In the genomic region with DNA sequence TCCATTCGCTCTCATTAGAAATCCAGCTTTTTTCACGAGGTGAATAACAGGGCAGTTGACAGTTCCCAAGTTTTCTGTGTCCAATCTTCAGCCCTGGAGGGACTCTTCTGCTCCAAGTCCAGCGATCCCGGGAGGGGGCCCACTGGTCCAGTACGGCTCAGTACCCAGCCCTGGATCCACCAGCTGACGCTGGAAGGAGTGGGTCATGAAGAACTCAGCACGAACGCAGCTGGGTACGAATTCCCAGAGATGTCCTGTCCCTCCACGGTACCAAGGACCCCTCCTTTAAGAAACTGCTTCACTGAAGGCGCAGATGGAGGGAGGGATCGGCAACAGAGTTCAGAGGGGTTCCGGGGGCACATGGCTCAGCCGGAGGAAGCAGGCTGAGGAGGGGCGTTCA, we compare ENCODE assay signal across 9 cellular contexts. TPM values are rescaled to one million over a fixed set of nuclear protein-coding genes. Genes with fewer than 3 reads are reported as not detected.
DNase-seq lines count a peak whose midpoint lies in the region; ATAC-seq and TF ChIP-seq lines count a peak whose summit lies in the region.
"Had no signal": no experiment of that assay in that cellular context is flagged by ENCODE, and none has a peak within 500 bp of the region (broad histone marks: within the 10 kb centered on the region; RNA-seq: fewer than 3 reads in every experiment).

No MANE protein-coding gene starts in this region.

- no peak overlapping the region for H3K27ac Mint-ChIP-seq in IgD-negative memory B cell

- H3K4me3 ChIP-seq in choroid plexus epithelial cell (ENCODE audit: low read depth, low read length), result peak overlapping the region; percentile 79
- H3K4me3 ChIP-seq in muscle layer of colon (ENCODE audit: low read depth in 1 of 2, low read length in 2 of 2), result peak overlapping the region; percentile 76 to 99
- H3K4me3 ChIP-seq: HAP-1 had no signal

- no peaks in the 10 kb centered on the region for H3K9me3 ChIP-seq in muscle layer of colon (ENCODE audit: low read length)
- H3K9me3 ChIP-seq: HAP-1 had no signal

- no peaks in the 10 kb centered on the region for H3K36me3 ChIP-seq in muscle layer of colon (ENCODE audit: insufficient read depth, low read length)

- H3K4me3 Mint-ChIP-seq in IgD-negative memory B cell, result peak overlapping the region; percentile 91 to 100 (median 100)

- H3K4me1 ChIP-seq in muscle layer of colon (ENCODE audit: insufficient read depth, low read length), result peaks cover 24% of the 10 kb centered on the region
- H3K4me1 ChIP-seq: HAP-1 had no signal

- peak overlapping the region; percentile 87 for H3K9ac ChIP-seq in muscle layer of colon (ENCODE audit: low read length)

- ATAC-seq in GM21737 (IDR thresholded peaks at IDR 0.05; ENCODE audit: unreplicated experiment) (no peak), HG03095 (IDR thresholded peaks at IDR 0.05; ENCODE audit: unreplicated experiment) (no peak), HG03025 (IDR thresholded peaks at IDR 0.05; ENCODE audit: low FRiP score, unreplicated experiment) (no peak)

- H3K36me3 Mint-ChIP-seq in IgD-negative memory B cell, result no peaks in the 10 kb centered on the region

- DNase-seq in choroid plexus epithelial cell (ENCODE audit: low read depth) (no peak), hippocampal formation (lab: John Stamatoyannopoulos, UW) (no peak)

- no peaks in the 10 kb centered on the region for H3K9me3 Mint-ChIP-seq in IgD-negative memory B cell

- peaks cover 8 to 15% (median 10%) of the 10 kb centered on the region in 3 donors for H3K4me1 Mint-ChIP-seq in IgD-negative memory B cell

- TF ChIP-seq CTCF in 22Rv1 (IDR thresholded peaks at IDR 0.05), result no peak
- TF ChIP-seq CTCF in choroid plexus epithelial cell (conservative IDR thresholded peaks at IDR 0.05; ENCODE audit: low read depth, low read length), result no peak

- H3K27ac ChIP-seq in 22Rv1 (peak overlapping the region; percentile 71; the same call in 1 of the 2 replicates), muscle layer of colon (ENCODE audit: low read depth, low read length) (peak overlapping the region; percentile 93)

- no peaks in the 10 kb centered on the region for H3K27me3 Mint-ChIP-seq in IgD-negative memory B cell

- H3K27me3 ChIP-seq in muscle layer of colon (ENCODE audit: control insufficient read depth in 1 of 2, insufficient read depth in 2 of 2, low read length in 2 of 2), result no peaks in the 10 kb centered on the region

RNA-seq across cellular contexts. Expression of gene CLK3, which starts 16.5 kb away (rescaled TPM):
- 86.2 TPM for polyA plus RNA-seq in IgD-negative memory B cell

RNA-seq across cellular contexts. Expression of gene ARID3B, which starts 58.1 kb away (rescaled TPM):
- 14.4 TPM for polyA plus RNA-seq in IgD-negative memory B cell
